21 cellular contexts compared by ENCODE assay signal in the genomic region with DNA sequence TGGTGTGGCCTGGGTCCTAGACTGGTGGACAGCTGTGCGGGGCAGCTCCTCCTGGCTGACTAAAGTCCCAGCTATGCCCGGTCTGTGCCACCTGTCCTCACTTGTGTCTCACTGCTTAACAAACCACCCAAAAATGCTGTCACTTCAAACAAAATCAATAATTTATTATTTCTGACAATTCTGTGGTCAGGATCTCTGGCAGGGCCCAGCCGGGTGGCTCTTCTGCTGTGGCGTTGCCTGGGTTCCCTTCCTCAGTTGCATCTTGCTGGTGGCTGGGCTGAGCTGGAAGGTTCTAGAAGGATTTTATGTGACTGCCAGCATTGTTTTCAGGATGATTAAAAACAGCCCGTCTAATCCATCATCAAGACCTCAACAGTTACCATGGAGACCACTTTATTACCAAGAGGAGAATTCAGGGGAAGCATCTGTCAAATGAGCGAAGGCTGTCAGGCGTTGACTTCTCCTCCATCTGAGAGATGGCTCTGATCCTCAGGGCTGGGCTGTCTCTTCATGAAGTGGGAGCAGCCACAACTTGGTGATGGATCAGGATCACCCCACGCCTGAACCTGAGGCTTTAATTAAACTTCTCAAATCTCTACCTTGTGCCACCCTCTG.
DNase-seq lines count a peak whose midpoint lies in the region; ATAC-seq and TF ChIP-seq lines count a peak whose summit lies in the region.
"Had no signal": no experiment of that assay in that cellular context is flagged by ENCODE, and none has a peak within 500 bp of the region (broad histone marks: within the 10 kb centered on the region; RNA-seq: fewer than 3 reads in every experiment).

No MANE protein-coding gene starts in this region.

- H3K27ac ChIP-seq in BLaER1 (no peak overlapping the region), neural progenitor cell (no peak overlapping the region), vagina (no peak overlapping the region)
- H3K27ac ChIP-seq: 22Rv1, RWPE1, SJSA1 had no signal

- H3K9me3 Mint-ChIP-seq in brain (peaks cover 0 to 21% (median 12%) of the 10 kb centered on the region in 5 experiments), neural progenitor cell (peaks cover 4% of the 10 kb centered on the region)

- H3K79me2 ChIP-seq in neural progenitor cell (ENCODE audit: low read depth), result no peaks in the 10 kb centered on the region

- H3K4me2 ChIP-seq in BLaER1, result 0 out of 2 replicates have a peak overlapping the region, but pooled peaks have one; percentile 41
- H3K4me2 ChIP-seq in neural progenitor cell, result no peak overlapping the region

- H3K4me3 ChIP-seq in BLaER1 (no peak overlapping the region), neural progenitor cell (no peak overlapping the region), vagina (no peak overlapping the region)
- H3K4me3 ChIP-seq: SJSA1 had no signal

- H3F3A ChIP-seq in neural progenitor cell (ENCODE audit: low read depth), result no peaks in the 10 kb centered on the region

- H3K27me3 ChIP-seq in BLaER1 (peaks cover 22% of the 10 kb centered on the region), neural progenitor cell (no peaks in the 10 kb centered on the region), vagina (peaks cover 4% of the 10 kb centered on the region)
- H3K27me3 ChIP-seq: SJSA1 had no signal

- peak; percentile 8 for DNase-seq in DMS 273 (lab: John Stamatoyannopoulos, UW; ENCODE audit: unreplicated experiment)
- DNase-seq in DMS 273 treated with DMSO at 0.1 percent for 48 hours (lab: John Stamatoyannopoulos, UW), result no peak
- DNase-seq in neural progenitor cell (ENCODE audit: low spot score), result no peak
- no peak for DNase-seq in vagina (ENCODE audit: extremely low spot score in 2 of 2)
- DNase-seq in UCSD-AML1 (lab: John Stamatoyannopoulos, UW; ENCODE audit: unreplicated experiment), result no peak
- DNase-seq: CD8-positive, alpha-beta T cell; IMR-90; Kasumi-1; MM.1S; NCI-H1105; NCI-H187; NCI-H446 treated with DMSO at 0.1 percent for 48 hours; NCI-H774; PC-3 had no signal

- H3K4me1 Mint-ChIP-seq in brain (peaks cover 39% of the 10 kb centered on the region), neural progenitor cell (peaks cover 33% of the 10 kb centered on the region)

- H3K4me3 Mint-ChIP-seq in brain (peak overlapping the region in 1 of 5 experiments; percentile 22), neural progenitor cell (peak overlapping the region; percentile 29)
- H3K4me3 Mint-ChIP-seq: B cell; CD8-positive, alpha-beta T cell had no signal

- intact Hi-C loops in vagina (cut with DNase I), result no loop called here

- peak overlapping the region in 4 of 5 experiments; percentile 41 to 97 (median 90) for H3K27ac Mint-ChIP-seq in brain
- H3K27ac Mint-ChIP-seq in neural progenitor cell, result no peak overlapping the region
- H3K27ac Mint-ChIP-seq: B cell; CD8-positive, alpha-beta T cell had no signal

- TF ChIP-seq POLR2A in vagina (IDR thresholded peaks at IDR 0.05), result no peak

- H2AFZ ChIP-seq in neural progenitor cell (replicated peaks), result no peak overlapping the region

- ATAC-seq in HG03175 (IDR thresholded peaks at IDR 0.05; ENCODE audit: unreplicated experiment), result no peak
- ATAC-seq: CD8-positive, alpha-beta T cell had no signal

- peaks cover 16% of the 10 kb centered on the region for H3K9me3 ChIP-seq in BLaER1
- H3K9me3 ChIP-seq in neural progenitor cell (ENCODE audit: low read depth), result no peaks in the 10 kb centered on the region
- no peaks in the 10 kb centered on the region for H3K9me3 ChIP-seq in vagina
- H3K9me3 ChIP-seq: SJSA1 had no signal

- H4K20me1 ChIP-seq in BLaER1 (no peaks in the 10 kb centered on the region), neural progenitor cell (ENCODE audit: low read depth) (no peaks in the 10 kb centered on the region)

- H3K4me1 ChIP-seq in BLaER1 (peaks cover 29% of the 10 kb centered on the region), neural progenitor cell (peaks cover 4% of the 10 kb centered on the region), vagina (no peaks in the 10 kb centered on the region)
- H3K4me1 ChIP-seq: SJSA1 had no signal

- no peaks in the 10 kb centered on the region for H3K36me3 Mint-ChIP-seq in brain
- H3K36me3 Mint-ChIP-seq in neural progenitor cell, result no peaks in the 10 kb centered on the region
- H3K36me3 Mint-ChIP-seq: CD8-positive, alpha-beta T cell had no signal

- H3K27me3 Mint-ChIP-seq in brain (peaks cover 14% of the 10 kb centered on the region), neural progenitor cell (ENCODE audit: insufficient read depth, low read depth) (peaks cover 8% of the 10 kb centered on the region)

- H3K36me3 ChIP-seq in BLaER1 (no peaks in the 10 kb centered on the region), neural progenitor cell (no peaks in the 10 kb centered on the region), vagina (no peaks in the 10 kb centered on the region)
- H3K36me3 ChIP-seq: SJSA1 had no signal

- TF ChIP-seq CTCF in brain (conservative IDR thresholded peaks at IDR 0.05) (no peak), neural progenitor cell (IDR thresholded peaks at IDR 0.05) (no peak), vagina (IDR thresholded peaks at IDR 0.05) (no peak)

- H3K9ac ChIP-seq in BLaER1 (no peak overlapping the region), neural progenitor cell (no peak overlapping the region)
